In the genomic region with DNA sequence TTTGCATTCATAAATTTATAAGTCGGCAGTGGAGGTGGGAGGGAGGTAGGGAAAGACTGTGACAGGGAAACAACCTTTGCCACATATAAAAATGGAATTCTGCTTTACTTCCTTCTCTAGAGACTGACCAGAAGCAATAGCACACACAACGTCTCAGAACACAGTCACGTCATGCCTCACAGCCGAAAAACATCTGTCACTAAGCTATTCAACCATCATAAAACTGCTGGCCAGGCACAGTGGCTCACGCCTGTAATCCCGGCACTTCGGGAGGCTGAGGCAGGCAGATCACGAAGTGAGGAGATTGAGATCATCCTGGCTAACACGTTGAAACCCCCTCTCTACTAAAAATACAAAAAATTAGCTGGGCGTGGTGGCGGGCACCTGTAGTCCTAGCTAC, we compare ENCODE assay signal across 22 cellular contexts.
DNase-seq lines count a peak whose midpoint lies in the region; ATAC-seq and TF ChIP-seq lines count a peak whose summit lies in the region.
"Had no signal": no experiment of that assay in that cellular context is flagged by ENCODE, and none has a peak within 500 bp of the region (broad histone marks: within the 10 kb centered on the region; RNA-seq: fewer than 3 reads in every experiment).

No MANE protein-coding gene starts in this region.

- H3K4me3 ChIP-seq in fibroblast of villous mesenchyme (ENCODE audit: low read depth, low read length) (no peak overlapping the region), mucosa of rectum (ENCODE audit: low read length in 2 of 2) (no peak overlapping the region), uterus (no peak overlapping the region), WERI-Rb-1 (ENCODE audit: low read depth, low read length) (no peak overlapping the region)
- H3K4me3 ChIP-seq: neural progenitor cell, tibial artery had no signal

- no peak for TF ChIP-seq POLR2A in uterus (IDR thresholded peaks at IDR 0.05)

- TF ChIP-seq CTCF in fibroblast of villous mesenchyme (IDR thresholded peaks at IDR 0.05; ENCODE audit: insufficient read depth, low read depth, low read length) (no peak), uterus (IDR thresholded peaks at IDR 0.05) (no peak), WERI-Rb-1 (IDR thresholded peaks at IDR 0.05; ENCODE audit: low read depth, low read length) (no peak)

- peaks cover 2 to 6% of the 10 kb centered on the region in 2 donors for H3K36me3 ChIP-seq in mucosa of rectum (ENCODE audit: control insufficient read depth in 2 of 2, insufficient read depth in 2 of 2, low read length in 2 of 2)
- no peaks in the 10 kb centered on the region for H3K36me3 ChIP-seq in uterus
- H3K36me3 ChIP-seq in WERI-Rb-1 = peaks cover 18% of the 10 kb centered on the region
- H3K36me3 ChIP-seq: BE2C, neural progenitor cell had no signal

- no peaks in the 10 kb centered on the region for H3K9me3 ChIP-seq in mucosa of rectum (ENCODE audit: control insufficient read depth in 2 of 2, low read length in 2 of 2)
- no peaks in the 10 kb centered on the region for H3K9me3 ChIP-seq in uterus
- no peaks in the 10 kb centered on the region for H3K9me3 ChIP-seq in WERI-Rb-1 (ENCODE audit: severe bottlenecking)
- H3K9me3 ChIP-seq: BE2C, tibial artery had no signal

- intact Hi-C loops in uterus (cut with DNase I; ENCODE audit: low total_unique reads) = no loop called here

- H3K4me1 ChIP-seq in mucosa of rectum (ENCODE audit: control insufficient read depth in 2 of 2, insufficient read depth in 2 of 2, low read length in 2 of 2) = peaks cover 11 to 25% of the 10 kb centered on the region in 2 donors
- H3K4me1 ChIP-seq in uterus = peaks cover 0 to 8% of the 10 kb centered on the region in 2 donors
- H3K4me1 ChIP-seq: BE2C had no signal

- peak; percentile 24 for DNase-seq in NCI-H82 (lab: John Stamatoyannopoulos, UW)
- no peak for DNase-seq in NCI-H82 treated with DMSO at 0.1 percent for 48 hours (lab: John Stamatoyannopoulos, UW; ENCODE audit: unreplicated experiment)
- peak; percentile 83 for DNase-seq in fibroblast of villous mesenchyme (ENCODE audit: low read depth)
- DNase-seq in uterus = peak; percentile 24 to 27
- DNase-seq in WERI-Rb-1 = no peak
- DNase-seq in NCI-H1092 (lab: John Stamatoyannopoulos, UW) = no peak
- DNase-seq: activated CD4-positive, CD25-positive, alpha-beta regulatory T cell; activated CD8-positive, alpha-beta T cell treated with anti-CD3 and anti-CD28 coated beads for 36 hours; activated T-cell treated with anti-CD3 and anti-CD28 coated beads, Interleukin-2, amount 50 U/mL, for 1 hour; BE2C; DMS 273 treated with DMSO at 0.1 percent for 48 hours; GF-D8; hippocampal formation; NCI-H1417 treated with DMSO at 0.1 percent for 48 hours; NCI-H69; stimulated activated naive B cell treated with anti-CD40 and anti-IgM and Interleukin-4, amounts not matched to agents 10 μg/mL and 1 μg/mL and 100 μg/mL, for 72 hours; tibial artery had no signal

- H3K9ac ChIP-seq in mucosa of rectum (ENCODE audit: low read depth in 1 of 2, low read length in 2 of 2) = peak overlapping the region in 1 of 2 donors; percentile 38
- H3K9ac ChIP-seq: neural progenitor cell had no signal

- no peak for ATAC-seq in HG02623 (IDR thresholded peaks at IDR 0.05; ENCODE audit: unreplicated experiment)
- ATAC-seq: activated CD8-positive, alpha-beta T cell treated with anti-CD3 and anti-CD28 coated beads for 36 hours; activated naive CD4-positive, alpha-beta T cell treated with anti-CD3 and anti-CD28 coated beads, Interleukin-2, amount 50 U/mL, for 72 hours; stimulated activated naive B cell treated with anti-CD40 and anti-IgM and Interleukin-4, amounts not matched to agents 10 μg/mL and 1 μg/mL and 100 μg/mL, for 72 hours had no signal

- peak overlapping the region; percentile 82 to 88 for H3K27ac ChIP-seq in mucosa of rectum (ENCODE audit: low read depth in 2 of 2, low read length in 2 of 2)
- H3K27ac ChIP-seq in uterus = peak overlapping the region; percentile 4 to 69
- H3K27ac ChIP-seq in WERI-Rb-1 = no peak overlapping the region
- H3K27ac ChIP-seq: 22Rv1, neural progenitor cell, tibial artery had no signal

- H3K27me3 ChIP-seq in mucosa of rectum (ENCODE audit: control insufficient read depth in 2 of 2, insufficient read depth in 2 of 2, low read length in 2 of 2) = no peaks in the 10 kb centered on the region
- H3K27me3 ChIP-seq in uterus = no peaks in the 10 kb centered on the region
- H3K27me3 ChIP-seq in WERI-Rb-1 (ENCODE audit: insufficient read depth, low read depth, severe bottlenecking) = no peaks in the 10 kb centered on the region
- H3K27me3 ChIP-seq: BE2C, neural progenitor cell, tibial artery had no signal

Comparison
In these comparisons a context has a peak if more than half of its experiments do, and no peak if none do; other contexts are left out.
1. DNase-seq: peak in NCI-H82 (single experiment), fibroblast of villous mesenchyme (single experiment) and uterus (2 of 2); none in NCI-H82 treated with DMSO at 0.1 percent for 48 hours (single experiment), WERI-Rb-1 (single experiment) and NCI-H1092 (single experiment).